Comparison of ENCODE assay signal across 18 cellular contexts in genomic region chr14:100526632-100527031, GRCh38.
A peak's percentile ranks its signal among the peaks of the same experiment; 100 is the strongest.
DNase-seq lines count a peak whose midpoint lies in the region; ATAC-seq, FAIRE-seq and TF ChIP-seq lines count a peak whose summit lies in the region.
"Had no signal": no experiment of that assay in that cellular context is flagged by ENCODE, and none has a peak within 500 bp of the region (broad histone marks: within the 10 kb centered on the region; RNA-seq: fewer than 3 reads in every experiment).

No MANE protein-coding gene starts in this region.

- H3K56ac ChIP-seq in H1 (replicated peaks; ENCODE audit: insufficient read length, low read depth, low read length), result peak overlapping the region; percentile 99

- DNase-seq in activated CD8-positive, alpha-beta T cell treated with anti-CD3 and anti-CD28 coated beads, Interleukin-2, amount 10 ng/mL, durations not matched to agents 7 days and 5 days, result peak; percentile 20
- no peak for DNase-seq in activated CD8-positive, alpha-beta T cell treated with anti-CD3 and anti-CD28 coated beads for 36 hours
- DNase-seq in GM19239 (ENCODE audit: insufficient read length, low spot score) (no peak), H1 (ENCODE audit: low read depth in 1 of 2, low spot score in 2 of 2) (no peak), prostate gland (ENCODE audit: low spot score) (peak; percentile 3), KG1 (lab: John Stamatoyannopoulos, UW) (no peak), COLO829 (ENCODE audit: low spot score) (no peak), NCI-H510A (lab: John Stamatoyannopoulos, UW) (no peak)
- DNase-seq: body of pancreas, DMS 273 treated with DMSO at 0.1 percent for 48 hours, GOT3, NCI-H1105, NCI-H748 treated with DMSO at 0.1 percent for 48 hours, transverse colon had no signal

- no peak overlapping the region for H4K91ac ChIP-seq in H1 (replicated peaks; ENCODE audit: insufficient read length, low read length)

- no peaks in the 10 kb centered on the region for H3K27me3 Mint-ChIP-seq in activated CD8-positive, alpha-beta T cell treated with anti-CD3 and anti-CD28 coated beads, Interleukin-2, amount 10 ng/mL, durations not matched to agents 7 days and 5 days (ENCODE audit: low read depth)
- H3K27me3 Mint-ChIP-seq in activated CD8-positive, alpha-beta T cell treated with anti-CD3 and anti-CD28 coated beads for 36 hours, result no peaks in the 10 kb centered on the region

- H3K4me1 ChIP-seq in H1 (replicated peaks in 1 of 4; ENCODE audit: control insufficient read depth in 3 of 4, insufficient read depth in 4 of 4, low read length in 3 of 4) (peaks cover 2 to 8% (median 5%) of the 10 kb centered on the region in 4 experiments; a peak in 4 of 7 replicates), prostate gland (replicated peaks) (no peaks in the 10 kb centered on the region)

- no peak overlapping the region; the same call in 1 of the 2 replicates for H4K8ac ChIP-seq in H1 (ENCODE audit: extremely low read depth, insufficient read depth, low read length)

- no peak for TF ChIP-seq EP300 in H1 (IDR thresholded peaks at IDR 0.05; ENCODE audit: borderline replicate concordance in 1 of 2, low read depth in 2 of 2, low read length in 2 of 2)

- TF ChIP-seq POLR2A in H1 (IDR thresholded peaks at IDR 0.05; ENCODE audit: control extremely low read depth in 1 of 2, low read depth in 2 of 2, low read length in 2 of 2) (no peak), prostate gland (IDR thresholded peaks at IDR 0.05) (no peak)

- no peak overlapping the region for H2BK15ac ChIP-seq in H1 (ENCODE audit: low read length)

- H2BK20ac ChIP-seq in H1 (ENCODE audit: low read length), result no peak overlapping the region; the same call in 1 of the 2 replicates

- no peak overlapping the region for H3K27ac Mint-ChIP-seq in activated CD8-positive, alpha-beta T cell treated with anti-CD3 and anti-CD28 coated beads, Interleukin-2, amount 10 ng/mL, durations not matched to agents 7 days and 5 days
- no peak overlapping the region for H3K27ac Mint-ChIP-seq in activated CD8-positive, alpha-beta T cell treated with anti-CD3 and anti-CD28 coated beads for 36 hours
- H3K27ac Mint-ChIP-seq: dendritic cell treated with granulocyte-macrophage colony-stimulating factor and Interleukin-4, amounts not matched to agents 40 ng/mL and 50 ng/mL, for 4 days had no signal

- POLR2A ChIA-PET in activated CD8-positive, alpha-beta T cell treated with anti-CD3 and anti-CD28 coated beads, Interleukin-2, amount 10 ng/mL, durations not matched to agents 7 days and 5 days (lab: Charles Lee), result interaction anchor here (0.6 kb wide), 1 partner anchor 217 kb away, joined by 3 read pairs; no protein-coding TSS in a partner anchor
- POLR2A ChIA-PET in activated CD8-positive, alpha-beta T cell treated with anti-CD3 and anti-CD28 coated beads for 36 hours (lab: Charles Lee), result no interaction called here
- POLR2A ChIA-PET in H1 (lab: Charles Lee; ENCODE audit: partially characterized antibody), result no interaction called here

- H3K79me2 ChIP-seq in H1 (ENCODE audit: control insufficient read depth in 1 of 2, insufficient read depth in 2 of 2, low read length in 2 of 2), result no peaks in the 10 kb centered on the region

- no peaks in the 10 kb centered on the region for H3K9me3 ChIP-seq in H1 (ENCODE audit: insufficient read depth in 2 of 2, low read depth in 1 of 2, low read length in 1 of 2)
- H3K9me3 ChIP-seq in prostate gland, result no peaks in the 10 kb centered on the region
- H3K9me3 ChIP-seq: body of pancreas, transverse colon had no signal

- peak overlapping the region in 1 of 4 experiments; percentile 65; a peak in 1 of 7 replicates for H3K9ac ChIP-seq in H1 (replicated peaks in 1 of 4; ENCODE audit: extremely low read depth in 1 of 4, low read depth in 3 of 4, low read length in 3 of 4)
- H3K9ac ChIP-seq: BLaER1 treated with 17β-estradiol and CSF1 and Interleukin-3, amounts not matched to agents 10 nM and 100 nM had no signal

- peak overlapping the region; percentile 21 for H3K4ac ChIP-seq in H1 (replicated peaks; ENCODE audit: insufficient read length, low read depth, low read length)

- whole genome bisulfite sequencing in H1 (ENCODE audit: extremely low coverage in 1 of 2, insufficient coverage in 1 of 2, insufficient read length in 1 of 2, insufficient replicate concordance in 2 of 2, low coverage in 1 of 2, low lambda C conversion rate in 2 of 2, missing lambda C conversion rate in 1 of 2), 2 experiments, result 88% methylated on average over 2 of the region's 2 CpGs; no CpG with 5 or more reads in 1 of the 2 experiments
- WGBS in prostate gland, result 90% methylated on average over 2 of the region's 2 CpGs

- no peak overlapping the region for H3K18ac ChIP-seq in H1 (ENCODE audit: extremely low read depth, low read length)

- TF ChIP-seq RAD21 in H1 (IDR thresholded peaks at IDR 0.05 in 1 of 2, conservative IDR thresholded peaks at IDR 0.05 in 1 of 2; ENCODE audit: low read depth in 2 of 2, low read length in 2 of 2), result no peak

- H3K4me3 ChIP-seq in H1 (ENCODE audit: extremely low read depth in 1 of 4, insufficient read depth in 2 of 4, low read depth in 3 of 4, low read length in 4 of 4) (no peak overlapping the region), prostate gland (no peak overlapping the region)
- H3K4me3 ChIP-seq: BLaER1 treated with 17β-estradiol and CSF1 and Interleukin-3, amounts not matched to agents 10 nM and 100 nM; body of pancreas; lung; smooth muscle cell; transverse colon had no signal

- H3K4me3 Mint-ChIP-seq in activated CD8-positive, alpha-beta T cell treated with anti-CD3 and anti-CD28 coated beads, Interleukin-2, amount 10 ng/mL, durations not matched to agents 7 days and 5 days, result no peak overlapping the region
- no peak overlapping the region for H3K4me3 Mint-ChIP-seq in activated CD8-positive, alpha-beta T cell treated with anti-CD3 and anti-CD28 coated beads for 36 hours
- H3K4me3 Mint-ChIP-seq: dendritic cell treated with granulocyte-macrophage colony-stimulating factor and Interleukin-4, amounts not matched to agents 40 ng/mL and 50 ng/mL, for 4 days had no signal

- H2AK5ac ChIP-seq in H1 (ENCODE audit: low read depth, low read length), result peak overlapping the region; percentile 85

- intact Hi-C loops in activated CD8-positive, alpha-beta T cell treated with anti-CD3 and anti-CD28 coated beads for 36 hours (cut with micrococcal nuclease), result loop anchor here (5.0 kb wide), 1 partner anchor 121 kb away; no protein-coding TSS in a partner anchor
- intact Hi-C loops in prostate gland (cut with DNase I), result loop anchor here (10.0 kb wide), 1 partner anchor 128 kb away; no protein-coding TSS in a partner anchor

- no peak overlapping the region for H2AFZ ChIP-seq in H1 (ENCODE audit: low read length)

- no peak overlapping the region for H3K4me2 ChIP-seq in H1 (ENCODE audit: insufficient read depth in 1 of 2, low read depth in 2 of 2, low read length in 2 of 2)
- H3K4me2 ChIP-seq: BLaER1 treated with 17β-estradiol and CSF1 and Interleukin-3, amounts not matched to agents 10 nM and 100 nM; smooth muscle cell had no signal

- CTCF ChIA-PET in activated CD8-positive, alpha-beta T cell treated with anti-CD3 and anti-CD28 coated beads, Interleukin-2, amount 10 ng/mL, durations not matched to agents 7 days and 5 days (lab: Charles Lee), result interaction anchor here (2.2 to 2.4 kb wide), 2 partner anchors 118 to 126 kb away, joined by 17 to 58 read pairs; no protein-coding TSS in a partner anchor
- CTCF ChIA-PET in activated CD8-positive, alpha-beta T cell treated with anti-CD3 and anti-CD28 coated beads for 36 hours (lab: Charles Lee), result interaction anchor here (2.4 kb wide), 1 partner anchor 127 kb away, joined by 19 read pairs; no protein-coding TSS in a partner anchor
- CTCF ChIA-PET in H1 (lab: Charles Lee; ENCODE audit: partially characterized antibody), result interaction anchor here (1.8 to 5.1 kb wide), 8 partner anchors 12 to 132 kb away, joined by 5 to 91 read pairs (median 9); no protein-coding TSS in a partner anchor

- no peak overlapping the region for H4K5ac ChIP-seq in H1 (ENCODE audit: insufficient read length, low read depth, low read length)

- TF ChIP-seq CTCF in activated CD8-positive, alpha-beta T cell treated with anti-CD3 and anti-CD28 coated beads for 36 hours (IDR thresholded peaks at IDR 0.05), result no peak
- TF ChIP-seq CTCF in H1 (IDR thresholded peaks at IDR 0.05; ENCODE audit: control extremely low read depth in 1 of 3, insufficient read depth in 1 of 3, low read depth in 1 of 3, low read length in 3 of 3) (no peak), prostate gland (IDR thresholded peaks at IDR 0.05) (no peak)

- H3K36me3 Mint-ChIP-seq in activated CD8-positive, alpha-beta T cell treated with anti-CD3 and anti-CD28 coated beads, Interleukin-2, amount 10 ng/mL, durations not matched to agents 7 days and 5 days (ENCODE audit: low read depth), result no peaks in the 10 kb centered on the region
- no peaks in the 10 kb centered on the region for H3K36me3 Mint-ChIP-seq in activated CD8-positive, alpha-beta T cell treated with anti-CD3 and anti-CD28 coated beads for 36 hours (ENCODE audit: low read depth)

- FAIRE-seq in GM19239 (lab: Jason Lieb, UNC), result peak; percentile 8
- no peak for FAIRE-seq in H1 (lab: Jason Lieb, UNC)

- ATAC-seq in activated CD8-positive, alpha-beta T cell treated with anti-CD3 and anti-CD28 coated beads, Interleukin-2, amount 10 ng/mL, durations not matched to agents 7 days and 5 days, result no peak
- no peak for ATAC-seq in activated CD8-positive, alpha-beta T cell treated with anti-CD3 and anti-CD28 coated beads for 36 hours
- ATAC-seq: body of pancreas had no signal

- H4K20me1 ChIP-seq in H1 (replicated peaks in 1 of 2; ENCODE audit: control insufficient read depth in 1 of 2, insufficient read depth in 2 of 2, low read length in 2 of 2), result peaks cover 0 to 12% of the 10 kb centered on the region in 2 experiments

- peaks cover 7% of the 10 kb centered on the region; the same call in 1 of the 2 replicates for H3K23me2 ChIP-seq in H1 (ENCODE audit: low read depth, low read length)

- peaks cover 0 to 5% (median 0%) of the 10 kb centered on the region in 4 experiments; a peak in 1 of 8 replicates for H3K36me3 ChIP-seq in H1 (ENCODE audit: control insufficient read depth in 2 of 4, insufficient read depth in 4 of 4, low read length in 3 of 4)
- peaks cover 0 to 4% of the 10 kb centered on the region in 2 donors for H3K36me3 ChIP-seq in prostate gland
- H3K36me3 ChIP-seq: transverse colon had no signal

- no peak overlapping the region for H3K23ac ChIP-seq in H1 (ENCODE audit: insufficient read length)

- H3K4me1 Mint-ChIP-seq in activated CD8-positive, alpha-beta T cell treated with anti-CD3 and anti-CD28 coated beads, Interleukin-2, amount 10 ng/mL, durations not matched to agents 7 days and 5 days (ENCODE audit: low read depth), result no peaks in the 10 kb centered on the region
- H3K4me1 Mint-ChIP-seq in activated CD8-positive, alpha-beta T cell treated with anti-CD3 and anti-CD28 coated beads for 36 hours (ENCODE audit: low read depth), result no peaks in the 10 kb centered on the region

- peak overlapping the region; percentile 23; the same call in 1 of the 2 replicates for H2BK12ac ChIP-seq in H1 (ENCODE audit: low read depth, low read length)

- H2BK120ac ChIP-seq in H1 (replicated peaks; ENCODE audit: low read depth, low read length), result peak overlapping the region; percentile 77

- H3K79me1 ChIP-seq in H1 (ENCODE audit: low read depth, low read length), result no peaks in the 10 kb centered on the region

- H2BK5ac ChIP-seq in H1 (ENCODE audit: low read depth, low read length), result 0 out of 2 replicates have a peak overlapping the region, but pooled peaks have one; percentile 40

- no peaks in the 10 kb centered on the region for H3K9me3 Mint-ChIP-seq in activated CD8-positive, alpha-beta T cell treated with anti-CD3 and anti-CD28 coated beads, Interleukin-2, amount 10 ng/mL, durations not matched to agents 7 days and 5 days (ENCODE audit: insufficient read depth)
- H3K9me3 Mint-ChIP-seq in activated CD8-positive, alpha-beta T cell treated with anti-CD3 and anti-CD28 coated beads for 36 hours, result no peaks in the 10 kb centered on the region
- H3K9me3 Mint-ChIP-seq: dendritic cell treated with granulocyte-macrophage colony-stimulating factor and Interleukin-4, amounts not matched to agents 40 ng/mL and 50 ng/mL, for 4 days had no signal

- H3K27me3 ChIP-seq in H1 (replicated peaks in 1 of 4; ENCODE audit: control insufficient read depth in 3 of 4, extremely low read depth in 1 of 4, insufficient read depth in 3 of 4, low read length in 3 of 4) (no peaks in the 10 kb centered on the region; a peak in 1 of 7 replicates), prostate gland (replicated peaks; ENCODE audit: insufficient read depth) (no peaks in the 10 kb centered on the region)
- H3K27me3 ChIP-seq: BLaER1 treated with 17β-estradiol and CSF1 and Interleukin-3, amounts not matched to agents 10 nM and 100 nM; body of pancreas; transverse colon had no signal

- H3K14ac ChIP-seq in H1 (ENCODE audit: insufficient read length), result no peak overlapping the region

- H3K27ac ChIP-seq in H1 (ENCODE audit: low read depth, low read length) (no peak overlapping the region), prostate gland (no peak overlapping the region)
- H3K27ac ChIP-seq: BLaER1 treated with 17β-estradiol and CSF1 and Interleukin-3, amounts not matched to agents 10 nM and 100 nM; body of pancreas; transverse colon had no signal

Comparison
In these comparisons a context has a peak if more than half of its experiments do, and no peak if none do; other contexts are left out.
1. DNase-seq: peak in activated CD8-positive, alpha-beta T cell treated with anti-CD3 and anti-CD28 coated beads, Interleukin-2, amount 10 ng/mL, durations not matched to agents 7 days and 5 days (single experiment) and prostate gland (single experiment); none in activated CD8-positive, alpha-beta T cell treated with anti-CD3 and anti-CD28 coated beads for 36 hours (single experiment), GM19239 (single experiment), H1 (0 of 2), KG1 (single experiment), COLO829 (single experiment) and NCI-H510A (single experiment).